ENCODE assay signal across 8 cellular contexts in genomic region chr21:32412998-32413504, GRCh38. TPM values are rescaled to one million over a fixed set of nuclear protein-coding genes. Genes with fewer than 3 reads are reported as not detected.
DNase-seq lines count a peak whose midpoint lies in the region; ATAC-seq and TF ChIP-seq lines count a peak whose summit lies in the region.

No MANE protein-coding gene starts in this region.

- peaks cover 0 to 5% of the 10 kb centered on the region in 2 donors for H3K36me3 ChIP-seq in lung (ENCODE audit: control insufficient read depth in 2 of 2, insufficient read depth in 2 of 2, low read length in 2 of 2)
- no peaks in the 10 kb centered on the region for H3K36me3 ChIP-seq in testis (ENCODE audit: low read depth, missing control alignments)

- peak overlapping the region; percentile 64 for H3K4me3 Mint-ChIP-seq in chondrocyte (ENCODE audit: unreplicated experiment)

- H3K4me3 ChIP-seq in lung (peak overlapping the region; percentile 88), testis (peak overlapping the region; percentile 70 to 87)

- H3K4me1 Mint-ChIP-seq in chondrocyte (ENCODE audit: low read depth): peaks cover 14% of the 10 kb centered on the region

- ATAC-seq in lung (ENCODE audit: insufficient read depth, low FRiP score) (peak; percentile 16), HG03025 (IDR thresholded peaks at IDR 0.05; ENCODE audit: low FRiP score, unreplicated experiment) (no peak), HG03095 (IDR thresholded peaks at IDR 0.05; ENCODE audit: unreplicated experiment) (no peak)

- no peak overlapping the region for H3K27ac Mint-ChIP-seq in chondrocyte (ENCODE audit: unreplicated experiment)

- peaks cover 12% of the 10 kb centered on the region for H3K27me3 Mint-ChIP-seq in chondrocyte (ENCODE audit: low read depth)

- no peaks in the 10 kb centered on the region for H3K36me3 Mint-ChIP-seq in chondrocyte (ENCODE audit: low read depth)

- TF ChIP-seq CTCF in C4-2B (conservative IDR thresholded peaks at IDR 0.05) (no peak), chondrocyte (IDR thresholded peaks at IDR 0.05) (no peak), lung (IDR thresholded peaks at IDR 0.05; ENCODE audit: control extremely low read depth, extremely low read depth) (no peak), testis (IDR thresholded peaks at IDR 0.05) (no peak)

- no peaks in the 10 kb centered on the region for H3K9me3 Mint-ChIP-seq in chondrocyte (ENCODE audit: low read depth)

- intact Hi-C loops in testis (cut with DNase I; ENCODE audit: low total_unique reads): loop anchor here (5.0 kb wide), 1 partner anchor 44 kb away; no protein-coding TSS in a partner anchor

- TF ChIP-seq POLR2A in testis (IDR thresholded peaks at IDR 0.05): no peak

- DNase-seq in NCI-H526 treated with DMSO at 0.1 percent for 48 hours (lab: John Stamatoyannopoulos, UW) (peak; percentile 29), chondrocyte (ENCODE audit: low spot score) (no peak), lung (ENCODE audit: low spot score) (peak; percentile 65), testis (peak; percentile 57), NCI-H187 treated with DMSO at 0.1 percent for 48 hours (lab: John Stamatoyannopoulos, UW) (no peak)

- H3K9me3 ChIP-seq in lung (ENCODE audit: control insufficient read depth in 2 of 2, insufficient read depth in 1 of 2, low read length in 1 of 2): no peaks in the 10 kb centered on the region
- H3K9me3 ChIP-seq in testis: no peaks in the 10 kb centered on the region

- H3K4me1 ChIP-seq in lung (ENCODE audit: control insufficient read depth in 2 of 2, insufficient read depth in 2 of 2, low read length in 2 of 2) (peaks cover 7 to 11% of the 10 kb centered on the region in 2 donors), testis (peaks cover 42% of the 10 kb centered on the region)

- peak overlapping the region; percentile 85 for H3K27ac ChIP-seq in C4-2B
- H3K27ac ChIP-seq in lung (ENCODE audit: low read depth in 1 of 2, low read length in 1 of 2): peak overlapping the region; percentile 98 to 99
- H3K27ac ChIP-seq in testis: peak overlapping the region; percentile 97 to 98

- 9 to 18% methylated on average over 33 of the region's 33 CpGs for WGBS in lung, 2 donors
- 5 to 24% methylated on average over 15 to 33 of the region's 33 CpGs for WGBS in testis, 2 donors

- H3K27me3 ChIP-seq in lung (ENCODE audit: control insufficient read depth, insufficient read depth) (no peaks in the 10 kb centered on the region), testis (no peaks in the 10 kb centered on the region)

RNA-seq across cellular contexts. Expression of gene EVA1C, which starts 0.5 kb away (rescaled TPM):
- total RNA-seq in chondrocyte (1.5 to 2.0 TPM (median 1.6 TPM) in 3 replicates), lung (10 to 100 TPM; 13.9 to 59.0 TPM), testis (10 to 100 TPM; 28.4 to 44.2 TPM)
- polyA plus RNA-seq in lung (10 to 100 TPM; 44.5 to 52.7 TPM), testis (ENCODE audit: insufficient read depth, low read depth, low replicate concordance) (47.0 TPM)

RNA-seq across cellular contexts. Expression of gene URB1, which starts 20.2 kb away (rescaled TPM):
- total RNA-seq in chondrocyte: 13.5 to 22.1 TPM (median 15.1 TPM) in 3 replicates
- 10 to 100 TPM; 16.2 to 17.6 TPM for total RNA-seq in lung
- 1 to 10 TPM; 3.7 to 6.6 TPM for polyA plus RNA-seq in lung
- 10 to 100 TPM; 38.8 to 41.4 TPM for total RNA-seq in testis
- polyA plus RNA-seq in testis (ENCODE audit: insufficient read depth, low read depth, low replicate concordance): 16.6 TPM

Comparison
In these comparisons a context has a peak if more than half of its experiments do, and no peak if none do; other contexts are left out.
1. DNase-seq: peak in NCI-H526 treated with DMSO at 0.1 percent for 48 hours (single experiment), lung (single experiment) and testis (single experiment); none in chondrocyte (single experiment) and NCI-H187 treated with DMSO at 0.1 percent for 48 hours (single experiment).
2. Peak in every context shown above with its lines, with median percentiles within 50 percentile points of each other: H3K27ac ChIP-seq.